ENCODE assay signal across 8 cellular contexts in the genomic region with DNA sequence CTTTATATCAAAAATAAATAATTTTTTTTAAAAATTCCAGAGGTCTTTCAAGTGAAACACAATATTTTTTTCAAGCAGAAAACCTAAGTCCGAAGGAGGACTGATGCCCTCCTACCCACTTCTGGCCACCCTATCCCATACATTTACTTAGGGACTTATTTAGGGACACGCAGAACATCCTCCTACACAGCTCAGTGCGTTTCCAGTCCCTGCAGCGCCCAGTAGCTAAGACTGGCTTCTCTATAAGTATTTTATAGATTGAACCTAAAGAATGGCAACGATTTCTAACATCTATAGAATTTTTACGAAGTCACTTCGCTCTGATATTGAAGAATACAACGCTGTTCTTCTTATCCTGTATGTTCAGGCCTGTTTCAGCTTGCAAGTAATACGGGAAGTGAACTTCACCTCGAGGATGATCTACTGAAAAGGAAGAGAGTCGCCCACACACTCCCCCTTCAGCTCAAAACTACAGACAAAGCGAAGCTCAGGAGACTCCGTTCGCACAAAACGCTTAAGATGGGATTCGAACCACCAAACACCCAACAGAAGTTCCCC. TPM values are rescaled to one million over a fixed set of nuclear protein-coding genes. Genes with fewer than 3 reads are reported as not detected.
DNase-seq lines count a peak whose midpoint lies in the region; ATAC-seq and TF ChIP-seq lines count a peak whose summit lies in the region.

No MANE protein-coding gene starts in this region.

- peaks cover 19% of the 10 kb centered on the region for H3K36me3 Mint-ChIP-seq in activated CD4-positive, alpha-beta T cell treated with anti-CD3 and anti-CD28 coated beads, Interleukin-2, amount 10 ng/mL, durations not matched to agents 24 days and 14 days (ENCODE audit: low read depth)
- H3K36me3 Mint-ChIP-seq in activated B cell treated with CpG ODN at 0.5 μM for 24 hours (ENCODE audit: low read depth), result peaks cover 46% of the 10 kb centered on the region
- peaks cover 0 to 11% (median 5%) of the 10 kb centered on the region in 3 donors for H3K36me3 Mint-ChIP-seq in immature natural killer cell

- 4% methylated on average over 16 of the region's 16 CpGs for WGBS in suprapubic skin

- TF ChIP-seq POLR2A in suprapubic skin (IDR thresholded peaks at IDR 0.05), result no peak

- DNase-seq in activated CD4-positive, alpha-beta T cell treated with anti-CD3 and anti-CD28 coated beads, Interleukin-2, amount 10 ng/mL, durations not matched to agents 24 days and 14 days, result no peak
- DNase-seq in activated CD4-positive, alpha-beta T cell treated with anti-CD3 and anti-CD28 coated beads for 1 hour, result no peak
- no peak for DNase-seq in activated B cell treated with CpG ODN at 0.5 μM for 24 hours
- DNase-seq in immature natural killer cell, result no peak
- DNase-seq in suprapubic skin (ENCODE audit: low spot score in 2 of 2), result no peak

- POLR2A ChIA-PET in activated B cell treated with CpG ODN at 0.5 μM for 24 hours (lab: Charles Lee), result interaction anchor here (0.6 to 3.0 kb wide), 5 partner anchors 32 to 1079 kb away, joined by 3 to 26 read pairs (median 4); partner anchors contain the start of genes CCDC117, XBP1 and ZNRF3

- TF ChIP-seq CTCF in activated B cell treated with CpG ODN at 0.5 μM for 24 hours (IDR thresholded peaks at IDR 0.05), result no peak
- TF ChIP-seq CTCF in suprapubic skin (IDR thresholded peaks at IDR 0.05), result no peak

- H3K9me3 ChIP-seq in suprapubic skin, result no peaks in the 10 kb centered on the region

- peak overlapping the region; percentile 96 for H3K4me3 ChIP-seq in suprapubic skin

- intact Hi-C loops in activated CD4-positive, alpha-beta T cell treated with anti-CD3 and anti-CD28 coated beads, Interleukin-2, amount 10 ng/mL, durations not matched to agents 24 days and 14 days (cut with micrococcal nuclease), result loop anchor here (1.0 to 5.0 kb wide), 2 partner anchors 168 to 824 kb away; partner anchors contain the start of gene PITPNB
- intact Hi-C loops in activated B cell treated with CpG ODN at 0.5 μM for 24 hours (cut with micrococcal nuclease), result loop anchor here (1.0 to 5.0 kb wide), 3 partner anchors 59 to 526 kb away; partner anchors contain the start of genes EWSR1, KREMEN1, RHBDD3 and XBP1

- no peak for ATAC-seq in activated B cell treated with CpG ODN at 0.5 μM for 24 hours (ENCODE audit: low read depth)
- ATAC-seq in GM18498 (IDR thresholded peaks at IDR 0.05; ENCODE audit: unreplicated experiment), result no peak
- no peak for ATAC-seq in GM21528 (IDR thresholded peaks at IDR 0.05; ENCODE audit: low FRiP score, unreplicated experiment)
- ATAC-seq in GM18868 (IDR thresholded peaks at IDR 0.05; ENCODE audit: unreplicated experiment), result no peak

- peaks cover 19% of the 10 kb centered on the region for H3K4me1 ChIP-seq in suprapubic skin

- peak overlapping the region; percentile 86 for H3K27ac Mint-ChIP-seq in activated CD4-positive, alpha-beta T cell treated with anti-CD3 and anti-CD28 coated beads, Interleukin-2, amount 10 ng/mL, durations not matched to agents 24 days and 14 days
- H3K27ac Mint-ChIP-seq in activated B cell treated with CpG ODN at 0.5 μM for 24 hours, result peak overlapping the region; percentile 85
- peak overlapping the region; percentile 81 to 95 (median 90) for H3K27ac Mint-ChIP-seq in immature natural killer cell

- H3K4me3 Mint-ChIP-seq in activated CD4-positive, alpha-beta T cell treated with anti-CD3 and anti-CD28 coated beads, Interleukin-2, amount 10 ng/mL, durations not matched to agents 24 days and 14 days, result peak overlapping the region; percentile 92
- H3K4me3 Mint-ChIP-seq in activated B cell treated with CpG ODN at 0.5 μM for 24 hours (peak overlapping the region; percentile 88), immature natural killer cell (peak overlapping the region; percentile 84 to 92 (median 88))

- H3K4me1 Mint-ChIP-seq in activated CD4-positive, alpha-beta T cell treated with anti-CD3 and anti-CD28 coated beads, Interleukin-2, amount 10 ng/mL, durations not matched to agents 24 days and 14 days, result peaks cover 25% of the 10 kb centered on the region
- H3K4me1 Mint-ChIP-seq in activated B cell treated with CpG ODN at 0.5 μM for 24 hours (peaks cover 30% of the 10 kb centered on the region), immature natural killer cell (peaks cover 34 to 44% of the 10 kb centered on the region in 2 donors)

- peaks cover 24% of the 10 kb centered on the region for H3K36me3 ChIP-seq in suprapubic skin

- no peaks in the 10 kb centered on the region for H3K27me3 Mint-ChIP-seq in activated CD4-positive, alpha-beta T cell treated with anti-CD3 and anti-CD28 coated beads, Interleukin-2, amount 10 ng/mL, durations not matched to agents 24 days and 14 days
- no peaks in the 10 kb centered on the region for H3K27me3 Mint-ChIP-seq in activated B cell treated with CpG ODN at 0.5 μM for 24 hours
- peaks cover 3 to 5% (median 4%) of the 10 kb centered on the region in 3 donors for H3K27me3 Mint-ChIP-seq in immature natural killer cell (ENCODE audit: low read depth in 3 of 3)

- CTCF ChIA-PET in activated B cell treated with CpG ODN at 0.5 μM for 24 hours (lab: Charles Lee), result interaction anchor here (0.9 to 1.2 kb wide), 2 partner anchors 32 to 141 kb away, joined by 3 read pairs; partner anchors contain the start of gene CCDC117

- H3K27ac ChIP-seq in suprapubic skin, result no peak overlapping the region

- H3K27me3 ChIP-seq in suprapubic skin, result no peaks in the 10 kb centered on the region

- TF ChIP-seq EP300 in suprapubic skin (IDR thresholded peaks at IDR 0.05), result no peak

- no peaks in the 10 kb centered on the region for H3K9me3 Mint-ChIP-seq in activated CD4-positive, alpha-beta T cell treated with anti-CD3 and anti-CD28 coated beads, Interleukin-2, amount 10 ng/mL, durations not matched to agents 24 days and 14 days
- H3K9me3 Mint-ChIP-seq in activated B cell treated with CpG ODN at 0.5 μM for 24 hours, result no peaks in the 10 kb centered on the region
- no peaks in the 10 kb centered on the region for H3K9me3 Mint-ChIP-seq in immature natural killer cell

RNA-seq across cellular contexts. Expression of gene CHEK2, which starts 0.3 kb away (rescaled TPM):
- 29.8 and 32.7 TPM in 2 replicates for total RNA-seq in activated CD4-positive, alpha-beta T cell treated with anti-CD3 and anti-CD28 coated beads, Interleukin-2, amount 10 ng/mL, durations not matched to agents 24 days and 14 days
- total RNA-seq in activated B cell treated with CpG ODN at 0.5 μM for 24 hours (13.5 and 14.9 TPM in 2 replicates), suprapubic skin (10 to 100 TPM in 2 of 4 donors, 1 to 10 TPM in 2; 6.1 to 14.8 (median 10.0) TPM)
- 10 to 100 TPM in 1 of 3 donors, 1 to 10 TPM in 2; 6.2 to 10.6 (median 9.6) TPM for polyA plus RNA-seq in immature natural killer cell

RNA-seq across cellular contexts. Expression of gene HSCB, which starts 0.6 kb away (rescaled TPM):
- total RNA-seq in activated CD4-positive, alpha-beta T cell treated with anti-CD3 and anti-CD28 coated beads, Interleukin-2, amount 10 ng/mL, durations not matched to agents 24 days and 14 days, result 12.8 and 14.1 TPM in 2 replicates
- 16.0 and 17.0 TPM in 2 replicates for total RNA-seq in activated B cell treated with CpG ODN at 0.5 μM for 24 hours
- polyA plus RNA-seq in immature natural killer cell, result 10 to 100 TPM; 32.5 to 36.3 (median 35.8) TPM
- total RNA-seq in suprapubic skin, result 10 to 100 TPM; 14.2 to 28.1 (median 20.5) TPM

RNA-seq across cellular contexts. Expression of gene CCDC117, which starts 31.2 kb away (rescaled TPM):
- total RNA-seq in activated CD4-positive, alpha-beta T cell treated with anti-CD3 and anti-CD28 coated beads, Interleukin-2, amount 10 ng/mL, durations not matched to agents 24 days and 14 days, result 41.2 and 47.7 TPM in 2 replicates
- 16.3 and 21.9 TPM in 2 replicates for total RNA-seq in activated B cell treated with CpG ODN at 0.5 μM for 24 hours
- 10 to 100 TPM; 13.7 to 21.4 (median 14.7) TPM for polyA plus RNA-seq in immature natural killer cell
- 10 to 100 TPM; 12.0 to 21.2 (median 16.6) TPM for total RNA-seq in suprapubic skin

RNA-seq across cellular contexts. Expression of gene XBP1, which starts 59.1 kb away (rescaled TPM):
- 133 and 135 TPM in 2 replicates for total RNA-seq in activated CD4-positive, alpha-beta T cell treated with anti-CD3 and anti-CD28 coated beads, Interleukin-2, amount 10 ng/mL, durations not matched to agents 24 days and 14 days
- total RNA-seq in activated B cell treated with CpG ODN at 0.5 μM for 24 hours (57.7 and 67.3 TPM in 2 replicates), suprapubic skin (100 to 1,000 TPM; 220 to 305 (median 237) TPM)
- 1,000 to 10,000 TPM in 1 of 3 donors, 100 to 1,000 TPM in 2; 600 to 1,153 (median 962) TPM for polyA plus RNA-seq in immature natural killer cell
